13 cellular contexts compared by ENCODE assay signal in the genomic region with DNA sequence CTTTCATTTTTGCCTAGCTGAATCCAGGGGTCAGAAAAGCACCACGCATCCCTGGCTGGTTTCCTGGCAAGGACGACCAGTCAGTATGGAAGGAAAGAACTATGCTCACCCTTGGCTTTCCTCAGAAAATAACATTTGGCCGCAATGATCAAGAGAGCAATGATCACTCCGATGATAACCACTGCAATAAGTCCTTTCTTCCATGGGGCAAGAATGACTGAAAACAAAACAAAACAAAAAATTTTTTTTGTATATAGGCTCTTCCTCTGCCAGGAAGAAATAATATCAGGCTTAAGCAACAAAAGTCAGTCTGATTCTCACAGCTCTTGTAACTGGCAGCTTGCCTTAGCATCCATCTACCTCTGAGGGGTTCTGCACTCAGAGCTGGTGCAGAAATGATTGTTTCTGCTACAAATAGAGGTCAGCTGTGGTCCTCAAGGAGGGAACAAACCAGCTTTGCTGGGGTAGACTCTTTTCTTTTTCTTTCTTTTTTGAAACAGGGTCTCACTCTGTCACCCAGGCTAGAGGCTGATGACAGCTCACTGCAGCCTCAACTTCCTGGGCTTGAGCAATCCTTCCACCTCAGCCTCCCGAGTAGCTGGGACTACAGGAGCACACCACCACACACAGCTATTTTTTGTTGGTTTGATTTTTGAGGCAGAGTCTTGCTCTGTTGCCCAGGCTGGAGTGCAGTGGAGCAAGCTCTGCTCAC. TPM values are rescaled to one million over a fixed set of nuclear protein-coding genes. Genes with fewer than 3 reads are reported as not detected.
DNase-seq lines count a peak whose midpoint lies in the region; ATAC-seq, FAIRE-seq and TF ChIP-seq lines count a peak whose summit lies in the region.
"Had no signal": no experiment of that assay in that cellular context is flagged by ENCODE, and none has a peak within 500 bp of the region (broad histone marks: within the 10 kb centered on the region; RNA-seq: fewer than 3 reads in every experiment).

No MANE protein-coding gene starts in this region.

- TF ChIP-seq CTCF in SK-N-SH (IDR thresholded peaks at IDR 0.05) = no peak
- TF ChIP-seq CTCF in fibroblast of pulmonary artery (IDR thresholded peaks at IDR 0.05; ENCODE audit: low read length, missing control alignments) = no peak
- TF ChIP-seq CTCF in spleen (IDR thresholded peaks at IDR 0.05 in 8 of 11, conservative IDR thresholded peaks at IDR 0.05 in 3 of 11) = no peak

- H3K27me3 ChIP-seq in SK-N-SH (ENCODE audit: insufficient read depth) (no peaks in the 10 kb centered on the region), spleen (replicated peaks in 1 of 7) (no peaks in the 10 kb centered on the region)

- no peak for TF ChIP-seq RAD21 in SK-N-SH (IDR thresholded peaks at IDR 0.05; ENCODE audit: low read length)

- no peak for TF ChIP-seq POLR2A in spleen (IDR thresholded peaks at IDR 0.05)

- CTCF ChIA-PET in SK-N-SH (lab: Yijun Ruan, JAX) = interaction anchor here (0.7 to 6.5 kb wide), 5 partner anchors 13 to 489 kb away, joined by 3 to 34 read pairs (median 4); no protein-coding TSS in a partner anchor

- TF ChIP-seq EP300 in SK-N-SH (IDR thresholded peaks at IDR 0.05; ENCODE audit: borderline replicate concordance in 1 of 2, low read depth in 1 of 2, low read length in 1 of 2) = peak in 1 of 2 experiments; percentile 12; a peak in 1 of 4 replicates

- H3K4me1 ChIP-seq in SK-N-SH (ENCODE audit: control insufficient read depth in 1 of 2, insufficient read depth in 2 of 2, low read depth in 1 of 2, low read length in 1 of 2) = peaks cover 0 to 24% of the 10 kb centered on the region in 2 experiments; a peak in 3 of 4 replicates
- H3K4me1 ChIP-seq in spleen = peaks cover 4 to 49% (median 17%) of the 10 kb centered on the region in 6 donors
- H3K4me1 ChIP-seq: prostate gland had no signal

- no peak overlapping the region for H3K9ac ChIP-seq in SK-N-SH

- H3F3A ChIP-seq in SK-N-SH (replicated peaks; ENCODE audit: insufficient read depth) = peaks cover 25% of the 10 kb centered on the region

- no peak for ATAC-seq in GM21619 (IDR thresholded peaks at IDR 0.05; ENCODE audit: unreplicated experiment)

- DNase-seq in G401 (ENCODE audit: low spot score) = peak; percentile 35
- DNase-seq in SK-N-SH = no peak
- DNase-seq in fibroblast of pulmonary artery (ENCODE audit: low read depth) = peak; percentile 87
- peak; percentile 71 for DNase-seq in posterior vena cava (ENCODE audit: low spot score)
- no peak for DNase-seq in NK-92 treated with Interleukin-12 subunit alpha and Interleukin-12 subunit beta, amount 100 ng/mL, for 24 hours (lab: John Stamatoyannopoulos, UW)
- DNase-seq in HTR-8/SVneo (ENCODE audit: insufficient read length, low spot score) = no peak
- DNase-seq in spleen = no peak
- DNase-seq: CD4-positive, alpha-beta memory T cell; midbrain; NCI-H510A treated with DMSO at 0.1 percent for 48 hours had no signal

- H3K36me3 ChIP-seq in SK-N-SH (replicated peaks in 1 of 2; ENCODE audit: control insufficient read depth in 1 of 2, insufficient read depth in 2 of 2, low read length in 1 of 2) (no peaks in the 10 kb centered on the region), spleen (peaks cover 2 to 100% (median 76%) of the 10 kb centered on the region in 6 donors)
- H3K36me3 ChIP-seq: prostate gland had no signal

- no peaks in the 10 kb centered on the region for H3K9me2 ChIP-seq in SK-N-SH

- intact Hi-C loops in posterior vena cava (cut with DNase I) = no loop called here
- intact Hi-C loops in spleen (cut with DNase I; ENCODE audit: low total_unique reads) = no loop called here

- peak overlapping the region; percentile 15; the same call in 1 of the 2 replicates for H3K4me2 ChIP-seq in SK-N-SH

- POLR2A ChIA-PET in SK-N-SH (lab: Yijun Ruan, JAX) = no interaction called here

- H3K27ac ChIP-seq in SK-N-SH (ENCODE audit: low read depth in 2 of 2, low read length in 1 of 2) (peak overlapping the region in 1 of 2 experiments; percentile 79; a peak in 1 of 4 replicates), spleen (peak overlapping the region in 4 of 8 donors; percentile 27 to 65 (median 52))
- H3K27ac ChIP-seq: prostate gland had no signal

- FAIRE-seq in HTR-8/SVneo (lab: Jason Lieb, UNC) = no peak
- FAIRE-seq: endometrium had no signal

- H2AFZ ChIP-seq in SK-N-SH (ENCODE audit: low read depth) = no peak overlapping the region

- in situ Hi-C loops in G401 (cut with HindIII; ENCODE audit: low sequenced_read_pairs) = no loop called here

- no peak overlapping the region for H3K4me3 ChIP-seq in SK-N-SH (ENCODE audit: low read depth in 2 of 2, low read length in 1 of 2)
- H3K4me3 ChIP-seq in fibroblast of pulmonary artery (replicated peaks; ENCODE audit: low read depth, low read length) = no peak overlapping the region
- no peak overlapping the region for H3K4me3 ChIP-seq in spleen
- H3K4me3 ChIP-seq: prostate gland had no signal

- H4K20me1 ChIP-seq in SK-N-SH (ENCODE audit: insufficient read depth) = no peaks in the 10 kb centered on the region

- H3K79me2 ChIP-seq in SK-N-SH (ENCODE audit: insufficient read depth) = no peaks in the 10 kb centered on the region

- H3K9me3 ChIP-seq in SK-N-SH = no peaks in the 10 kb centered on the region
- H3K9me3 ChIP-seq in spleen = no peaks in the 10 kb centered on the region
- H3K9me3 ChIP-seq: prostate gland had no signal

- 60% methylated on average over 5 of the region's 5 CpGs for WGBS in SK-N-SH (ENCODE audit: low lambda C conversion rate)
- 54 to 62% (median 58%) methylated on average over 5 of the region's 5 CpGs for WGBS in spleen, 5 donors

TF ChIP-seq in SK-N-SH, 30 proteins besides CTCF, POLR2A, EP300 and RAD21:
- TF ChIP-seq RCOR1 (IDR thresholded peaks at IDR 0.05; ENCODE audit: low read length) = no peak
- TF ChIP-seq TEAD4 (IDR thresholded peaks at IDR 0.05; ENCODE audit: borderline replicate concordance, insufficient read depth) = no peak
- peak; percentile 28 for TF ChIP-seq NFIC (IDR thresholded peaks at IDR 0.05; ENCODE audit: borderline replicate concordance)

RNA-seq across cellular contexts. Expression of a gene that starts 35.7 kb away (rescaled TPM):
- total RNA-seq in G401 (2014; rRNA removed; shearing (Covaris generic)) = 0.06 TPM in 1 of 2 replicates, not detected in the other
- 0.10 TPM in 2 replicates for polyA plus RNA-seq in SK-N-SH (2012; rRNA removed)
- 0.17 and 0.18 TPM in 2 replicates for polyA plus RNA-seq in SK-N-SH (2012; cell fraction: cytosol; rRNA removed)
- 0.02 and 0.04 TPM in 2 replicates for polyA plus RNA-seq in SK-N-SH (2012; cell fraction: nucleus; rRNA removed)
- total RNA-seq in posterior vena cava = 100 to 1,000 TPM; 289 to 316 TPM
- 100 to 1,000 TPM; 184 to 318 (median 215) TPM for total RNA-seq in spleen
- 10 to 100 TPM; 18.5 to 30.3 (median 21.0) TPM for polyA plus RNA-seq in spleen

Comparison
In these comparisons a context has a peak if more than half of its experiments do, and no peak if none do; other contexts are left out.
1. DNase-seq: peak in G401 (single experiment), fibroblast of pulmonary artery (single experiment) and posterior vena cava (single experiment); none in SK-N-SH (single experiment), NK-92 treated with Interleukin-12 subunit alpha and Interleukin-12 subunit beta, amount 100 ng/mL, for 24 hours (single experiment), HTR-8/SVneo (single experiment) and spleen (single experiment).
2. RNA of a gene that starts 35.7 kb away (total RNA-seq): 289 to 316 TPM in posterior vena cava and 184 to 318 TPM in spleen; 0.06 TPM in G401; every median in the first group is over 100 times any median in the second.